8 cellular contexts compared by ENCODE assay signal in genomic region chr7:18352339-18353255, GRCh38.
A peak's percentile ranks its signal among the peaks of the same experiment; 100 is the strongest.
DNase-seq lines count a peak whose midpoint lies in the region; ATAC-seq and TF ChIP-seq lines count a peak whose summit lies in the region.

No MANE protein-coding gene starts in this region.

- POLR2A ChIA-PET in A673 (lab: Charles Lee; ENCODE audit: low non-redundant PET) (no interaction called here), WTC11 (lab: Charles Lee) (no interaction called here)

- H3K4me1 Mint-ChIP-seq in WTC11, result peaks cover 14% of the 10 kb centered on the region

- H3K36me3 Mint-ChIP-seq in WTC11, result no peaks in the 10 kb centered on the region

- DNase-seq in A673 (ENCODE audit: low spot score) (peak; percentile 83), NCI-H2081 treated with DMSO at 0.1 percent for 48 hours (lab: John Stamatoyannopoulos, UW) (peak; percentile 65), WTC11 (ENCODE audit: low spot score) (peak; percentile 39), head of caudate nucleus (peak in 40 of 42 donors; percentile 6 to 84 (median 61)), retinal pigment epithelial cell (ENCODE audit: low read depth) (peak; percentile 41), T-helper 1 cell (no peak)

- ATAC-seq in HG02884 (IDR thresholded peaks at IDR 0.05; ENCODE audit: unreplicated experiment), result peak; percentile 71
- ATAC-seq in WTC11, result peak; percentile 81

- no peak overlapping the region for H3K4me3 ChIP-seq in A673 (ENCODE audit: low read depth, low read length, poor library complexity, severe bottlenecking)
- H3K4me3 ChIP-seq in retinal pigment epithelial cell (ENCODE audit: low read length), result no peak overlapping the region

- no peak overlapping the region for H3K4me3 Mint-ChIP-seq in WTC11

- intact Hi-C loops in A673 (cut with micrococcal nuclease; ENCODE audit: unreplicated experiment), result loop anchor here (1.0 to 10.0 kb wide), 6 partner anchors 219 to 1090 kb away; partner anchors contain the start of gene TWIST1
- intact Hi-C loops in head of caudate nucleus (cut with DNase I), result loop anchor here (5.0 to 10.0 kb wide), 2 partner anchors 222 to 315 kb away; no protein-coding TSS in a partner anchor

- no peaks in the 10 kb centered on the region for H3K9me3 Mint-ChIP-seq in WTC11

- no peaks in the 10 kb centered on the region for H3K27me3 ChIP-seq in A673 (replicated peaks; ENCODE audit: insufficient read depth, low read depth, low read length, poor library complexity)

- TSS peak; percentile 62 for BruUV-seq in A673 (replicated peaks; lab: Mats Ljungman, UMichigan)

- CTCF ChIA-PET in A673 (lab: Charles Lee), result interaction anchor here (0.8 to 2.5 kb wide), 9 partner anchors 197 to 769 kb away, joined by 3 to 24 read pairs (median 4); partner anchors contain the start of gene TWIST1
- CTCF ChIA-PET in WTC11 (lab: Charles Lee), result interaction anchor here (0.6 to 2.6 kb wide), 36 partner anchors 9 to 769 kb away, joined by 3 to 46 read pairs (median 4); partner anchors contain the start of gene HDAC9

- no peaks in the 10 kb centered on the region for H3K9me3 ChIP-seq in A673 (ENCODE audit: low read depth, low read length, poor library complexity, severe bottlenecking)

- no peaks in the 10 kb centered on the region for H3K27me3 Mint-ChIP-seq in WTC11 (ENCODE audit: low read depth)

- H3K27ac Mint-ChIP-seq in WTC11, result peak overlapping the region; percentile 60; the same call in 1 of the 2 replicates

- TF ChIP-seq CTCF in A673 (conservative IDR thresholded peaks at IDR 0.05; ENCODE audit: low read depth, low read length) (peak; percentile 77), GM12872 (IDR thresholded peaks at IDR 0.05; ENCODE audit: insufficient read depth, low read depth, low read length) (peak; percentile 53), WTC11 (IDR thresholded peaks at IDR 0.05) (peak; percentile 52), retinal pigment epithelial cell (conservative IDR thresholded peaks at IDR 0.05; ENCODE audit: low read depth, low read length) (peak; percentile 64)

- H3K27ac ChIP-seq in A673 (ENCODE audit: low read depth, low read length, poor library complexity, severe bottlenecking), result peak overlapping the region; percentile 47

- H3K4me1 ChIP-seq in A673 (ENCODE audit: insufficient read depth, low read length, poor library complexity, severe bottlenecking), result peaks cover 42% of the 10 kb centered on the region

- no peaks in the 10 kb centered on the region for H3K36me3 ChIP-seq in A673 (ENCODE audit: insufficient read depth, low read length, poor library complexity, severe bottlenecking)

TF ChIP-seq in WTC11, 78 proteins besides CTCF, POLR2A, EP300 and RAD21:
- TF ChIP-seq FOXP1 (CRISPR knock-in tag; IDR thresholded peaks at IDR 0.05; ENCODE audit: borderline replicate concordance), result no peak
- no peak for TF ChIP-seq NFATC4 (CRISPR knock-in tag; IDR thresholded peaks at IDR 0.05)
- TF ChIP-seq OVOL2 (CRISPR knock-in tag; IDR thresholded peaks at IDR 0.05; ENCODE audit: borderline replicate concordance), result no peak
- no peak for TF ChIP-seq ZNF138 (CRISPR knock-in tag; conservative IDR thresholded peaks at IDR 0.05)
- no peak for TF ChIP-seq ZBTB21 (CRISPR knock-in tag; IDR thresholded peaks at IDR 0.05; ENCODE audit: borderline replicate concordance)
- no peak for TF ChIP-seq KAT7 (CRISPR knock-in tag; IDR thresholded peaks at IDR 0.05; ENCODE audit: borderline replicate concordance)
- TF ChIP-seq TP53 (CRISPR knock-in tag; IDR thresholded peaks at IDR 0.05), result no peak
- TF ChIP-seq ZSCAN18 (CRISPR knock-in tag; IDR thresholded peaks at IDR 0.05), result no peak
- TF ChIP-seq ARID4B (CRISPR knock-in tag; IDR thresholded peaks at IDR 0.05; ENCODE audit: borderline replicate concordance), result no peak
- no peak for TF ChIP-seq GRHL2 (CRISPR knock-in tag; IDR thresholded peaks at IDR 0.05; ENCODE audit: insufficient replicate concordance, severe bottlenecking)
- TF ChIP-seq AFF4 (CRISPR knock-in tag; IDR thresholded peaks at IDR 0.05; ENCODE audit: borderline replicate concordance), result no peak
- no peak for TF ChIP-seq E2F5 (CRISPR knock-in tag; IDR thresholded peaks at IDR 0.05)
- TF ChIP-seq ETV6 (CRISPR knock-in tag; IDR thresholded peaks at IDR 0.05), result no peak
- TF ChIP-seq MYBL2 (CRISPR knock-in tag; IDR thresholded peaks at IDR 0.05), result no peak

Comparison
In these comparisons a context has a peak if more than half of its experiments do, and no peak if none do; other contexts are left out.
1. DNase-seq: peak in A673 (single experiment), NCI-H2081 treated with DMSO at 0.1 percent for 48 hours (single experiment), WTC11 (single experiment), head of caudate nucleus (40 of 42) and retinal pigment epithelial cell (single experiment); none in T-helper 1 cell (0 of 5).
2. Peak in every context shown above with its lines, with median percentiles within 50 percentile points of each other: CTCF ChIP-seq.